11 cellular contexts compared by ENCODE assay signal in the genomic region with DNA sequence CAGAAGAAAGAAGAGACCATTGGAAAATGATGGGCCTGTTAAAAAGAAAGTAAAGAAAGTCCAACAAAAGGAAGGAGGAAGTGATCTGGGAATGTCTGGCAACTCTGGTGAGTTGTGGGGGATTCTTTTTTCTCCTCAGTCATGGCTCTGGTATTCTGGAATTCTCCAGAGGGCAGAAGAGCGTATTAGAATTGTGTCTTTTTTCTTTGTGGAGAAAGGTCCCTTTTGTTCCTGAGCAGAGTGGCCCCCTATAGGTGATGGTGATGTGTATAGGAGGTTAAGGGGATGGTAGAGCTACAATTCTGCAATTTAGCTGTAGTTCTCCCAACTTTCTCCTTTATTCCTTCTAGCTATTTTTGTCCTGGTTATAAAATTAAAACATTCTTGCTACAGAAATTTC. TPM values are rescaled to one million over a fixed set of nuclear protein-coding genes. Genes with fewer than 3 reads are reported as not detected.
DNase-seq lines count a peak whose midpoint lies in the region; ATAC-seq, FAIRE-seq and TF ChIP-seq lines count a peak whose summit lies in the region.
"Had no signal": no experiment of that assay in that cellular context is flagged by ENCODE, and none has a peak within 500 bp of the region (broad histone marks: within the 10 kb centered on the region; RNA-seq: fewer than 3 reads in every experiment).

No MANE protein-coding gene starts in this region.

- WGBS in A549 (ENCODE audit: missing lambda C conversion rate): 71% methylated on average over 1 of the region's 1 CpG
- 0% methylated on average over 1 of the region's 1 CpG for WGBS in body of pancreas, 2 donors

- H3K36me3 Mint-ChIP-seq in endothelial cell (ENCODE audit: low read depth, unreplicated experiment): peaks cover 22% of the 10 kb centered on the region

- TF ChIP-seq EP300 in A549 (IDR thresholded peaks at IDR 0.05): no peak

- peaks cover 23% of the 10 kb centered on the region for H3K4me1 Mint-ChIP-seq in endothelial cell (ENCODE audit: unreplicated experiment)

- DNase-seq in A549 (ENCODE audit: low read depth in 1 of 2, low spot score in 1 of 2): peak in 1 of 2 experiments; percentile 26
- DNase-seq in GM04503 (ENCODE audit: low read depth): peak; percentile 5
- DNase-seq in RKO (ENCODE audit: low spot score): peak; percentile 50
- no peak for DNase-seq in endothelial cell (ENCODE audit: low spot score)
- no peak for DNase-seq in body of pancreas
- DNase-seq: head of caudate nucleus, MG63, SHP77 treated with DMSO at 0.1 percent for 48 hours had no signal

- H3K27ac ChIP-seq in A549 (no peak overlapping the region), body of pancreas (no peak overlapping the region)

- intact Hi-C loops in body of pancreas (cut with DNase I): loop anchor here (10.0 kb wide), 1 partner anchor 172 kb away; a partner anchor contains a TSS

- CTCF ChIA-PET in A549 (lab: Yijun Ruan, JAX): interaction anchor here (0.7 to 2.4 kb wide), 2 partner anchors 15 to 176 kb away, joined by 3 to 11 read pairs; no protein-coding TSS in a partner anchor

- no peak for TF ChIP-seq RAD21 in A549 (conservative IDR thresholded peaks at IDR 0.05 in 1 of 2, IDR thresholded peaks at IDR 0.05 in 1 of 2)

- H3K36me3 ChIP-seq in body of pancreas (replicated peaks in 1 of 2; ENCODE audit: insufficient read depth in 1 of 2, low read depth in 2 of 2): peaks cover 0 to 11% of the 10 kb centered on the region in 2 donors

- no peak for FAIRE-seq in A549 (lab: Jason Lieb, UNC)

- POLR2A ChIA-PET in A549 (lab: Yijun Ruan, JAX): interaction anchor here (1.3 kb wide), 1 partner anchor 249 kb away, joined by 4 read pairs; a partner anchor contains a TSS

- H3K27me3 Mint-ChIP-seq in endothelial cell (ENCODE audit: unreplicated experiment): peaks cover 3% of the 10 kb centered on the region

- H3K9me3 ChIP-seq in A549 (no peaks in the 10 kb centered on the region), body of pancreas (no peaks in the 10 kb centered on the region)
- H3K9me3 ChIP-seq: MG63 had no signal

- H3K27ac Mint-ChIP-seq in endothelial cell (ENCODE audit: unreplicated experiment): peak overlapping the region; percentile 45

- TF ChIP-seq POLR2A in A549 (IDR thresholded peaks at IDR 0.05; ENCODE audit: low read length) (no peak), body of pancreas (IDR thresholded peaks at IDR 0.05) (no peak)

- H3K4me2 ChIP-seq in A549: peak overlapping the region; percentile 76; the same call in 2 of the 3 replicates

- H3K4me3 ChIP-seq in A549 (no peak overlapping the region), body of pancreas (no peak overlapping the region)

- H3K4me1 ChIP-seq in A549 (peaks cover 10% of the 10 kb centered on the region; the same call in 1 of the 3 replicates), body of pancreas (peaks cover 25% of the 10 kb centered on the region)

- H3K9me3 Mint-ChIP-seq in endothelial cell (ENCODE audit: unreplicated experiment): no peaks in the 10 kb centered on the region

- H3K4me3 Mint-ChIP-seq in endothelial cell (ENCODE audit: unreplicated experiment): peak overlapping the region; percentile 13

- no peaks in the 10 kb centered on the region for H3K27me3 ChIP-seq in body of pancreas
- H3K27me3 ChIP-seq: MG63 had no signal

- ATAC-seq in A549 (no peak), GM21381 (IDR thresholded peaks at IDR 0.05; ENCODE audit: unreplicated experiment) (no peak), GM19463 (IDR thresholded peaks at IDR 0.05; ENCODE audit: unreplicated experiment) (no peak), body of pancreas (no peak), HG02973 (IDR thresholded peaks at IDR 0.05; ENCODE audit: unreplicated experiment) (no peak)

- TF ChIP-seq CTCF in A549 (IDR thresholded peaks at IDR 0.05) (no peak), endothelial cell (IDR thresholded peaks at IDR 0.05; ENCODE audit: unreplicated experiment) (peak; percentile 26), body of pancreas (IDR thresholded peaks at IDR 0.05) (no peak)

TF ChIP-seq in A549, 52 proteins besides CTCF, POLR2A, EP300 and RAD21:
- TF ChIP-seq, protein P1, sequence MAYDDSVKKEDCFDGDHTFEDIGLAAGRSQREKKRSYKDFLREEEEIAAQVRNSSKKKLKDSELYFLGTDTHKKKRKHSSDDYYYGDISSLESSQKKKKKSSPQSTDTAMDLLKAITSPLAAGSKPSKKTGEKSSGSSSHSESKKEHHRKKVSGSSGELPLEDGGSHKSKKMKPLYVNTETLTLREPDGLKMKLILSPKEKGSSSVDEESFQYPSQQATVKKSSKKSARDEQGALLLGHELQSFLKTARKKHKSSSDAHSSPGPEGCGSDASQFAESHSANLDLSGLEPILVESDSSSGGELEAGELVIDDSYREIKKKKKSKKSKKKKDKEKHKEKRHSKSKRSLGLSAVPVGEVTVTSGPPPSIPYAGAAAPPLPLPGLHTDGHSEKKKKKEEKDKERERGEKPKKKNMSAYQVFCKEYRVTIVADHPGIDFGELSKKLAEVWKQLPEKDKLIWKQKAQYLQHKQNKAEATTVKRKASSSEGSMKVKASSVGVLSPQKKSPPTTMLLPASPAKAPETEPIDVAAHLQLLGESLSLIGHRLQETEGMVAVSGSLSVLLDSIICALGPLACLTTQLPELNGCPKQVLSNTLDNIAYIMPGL (CRISPR knock-in tag; IDR thresholded peaks at IDR 0.05; ENCODE audit: borderline replicate concordance): no peak
- no peak for TF ChIP-seq RCOR1 (IDR thresholded peaks at IDR 0.05; ENCODE audit: low read depth, low read length)
- no peak for TF ChIP-seq MYC (IDR thresholded peaks at IDR 0.05; ENCODE audit: borderline replicate concordance, low read length)
- TF ChIP-seq, protein P2, sequence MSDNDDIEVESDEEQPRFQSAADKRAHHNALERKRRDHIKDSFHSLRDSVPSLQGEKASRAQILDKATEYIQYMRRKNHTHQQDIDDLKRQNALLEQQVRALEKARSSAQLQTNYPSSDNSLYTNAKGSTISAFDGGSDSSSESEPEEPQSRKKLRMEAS (IDR thresholded peaks at IDR 0.05): no peak
- TF ChIP-seq, protein P3, sequence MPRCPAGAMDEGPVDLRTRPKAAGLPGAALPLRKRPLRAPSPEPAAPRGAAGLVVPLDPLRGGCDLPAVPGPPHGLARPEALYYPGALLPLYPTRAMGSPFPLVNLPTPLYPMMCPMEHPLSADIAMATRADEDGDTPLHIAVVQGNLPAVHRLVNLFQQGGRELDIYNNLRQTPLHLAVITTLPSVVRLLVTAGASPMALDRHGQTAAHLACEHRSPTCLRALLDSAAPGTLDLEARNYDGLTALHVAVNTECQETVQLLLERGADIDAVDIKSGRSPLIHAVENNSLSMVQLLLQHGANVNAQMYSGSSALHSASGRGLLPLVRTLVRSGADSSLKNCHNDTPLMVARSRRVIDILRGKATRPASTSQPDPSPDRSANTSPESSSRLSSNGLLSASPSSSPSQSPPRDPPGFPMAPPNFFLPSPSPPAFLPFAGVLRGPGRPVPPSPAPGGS (IDR thresholded peaks at IDR 0.05): no peak
- TF ChIP-seq FOSL2 (IDR thresholded peaks at IDR 0.05): no peak
- no peak for TF ChIP-seq FOSL2 (CRISPR knock-in tag; IDR thresholded peaks at IDR 0.05)
- no peak for TF ChIP-seq CBX2 (IDR thresholded peaks at IDR 0.05; ENCODE audit: borderline replicate concordance, low read depth)
- TF ChIP-seq, protein P4, sequence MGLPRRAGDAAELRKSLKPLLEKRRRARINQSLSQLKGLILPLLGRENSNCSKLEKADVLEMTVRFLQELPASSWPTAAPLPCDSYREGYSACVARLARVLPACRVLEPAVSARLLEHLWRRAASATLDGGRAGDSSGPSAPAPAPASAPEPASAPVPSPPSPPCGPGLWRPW (IDR thresholded peaks at IDR 0.05): no peak
- no peak for TF ChIP-seq CEBPB (IDR thresholded peaks at IDR 0.05)
- TF ChIP-seq NR3C1 (IDR thresholded peaks at IDR 0.05): no peak
- TF ChIP-seq ZFP36 (IDR thresholded peaks at IDR 0.05; ENCODE audit: borderline replicate concordance, partially characterized antibody): no peak
- TF ChIP-seq KDM1A (IDR thresholded peaks at IDR 0.05; ENCODE audit: low read depth): no peak
- no peak for TF ChIP-seq EHF (CRISPR knock-in tag; IDR thresholded peaks at IDR 0.05)
- no peak for TF ChIP-seq BHLHE40 (IDR thresholded peaks at IDR 0.05; ENCODE audit: low read depth, low read length)
- TF ChIP-seq ZC3H11A (IDR thresholded peaks at IDR 0.05): no peak
- TF ChIP-seq ESRRA (IDR thresholded peaks at IDR 0.05; ENCODE audit: borderline replicate concordance, low read length): no peak
- TF ChIP-seq KDM5A (IDR thresholded peaks at IDR 0.05): no peak
- no peak for TF ChIP-seq RFX5 (IDR thresholded peaks at IDR 0.05)

RNA-seq across cellular contexts. Expression of a gene that starts 1.6 kb away (rescaled TPM):
- polyA plus RNA-seq in A549 (2011; rRNA removed) (44.3 and 61.3 TPM in 2 replicates), A549 (2017; fragmentation: RNase III; extraction: RNeasy Plus Mini Kit Qiagen cat#74134 plus additional on column Dnase treatment) (87.0 to 99.4 TPM (median 91.1 TPM) in 3 replicates)
- 35.0 and 39.0 TPM in 2 replicates for polyA plus RNA-seq in A549 (2012; cell fraction: cytosol; rRNA removed)
- polyA plus RNA-seq in A549 (2012; cell fraction: nucleus; rRNA removed): 12.8 and 19.0 TPM in 2 replicates
- 25.1 and 40.2 TPM in 2 replicates for polyA minus RNA-seq in A549 (2011; rRNA and poly(A)+ RNA removed)
- total RNA-seq in endothelial cell (ENCODE audit: unreplicated experiment) (20.1 TPM), body of pancreas (1 to 10 TPM; 1.8 to 2.0 TPM)

RNA-seq across cellular contexts. Expression of a gene that starts 2.0 kb away (rescaled TPM):
- polyA plus RNA-seq in A549 (2011; rRNA removed) (11.0 and 13.1 TPM in 2 replicates), A549 (2017; fragmentation: RNase III; extraction: RNeasy Plus Mini Kit Qiagen cat#74134 plus additional on column Dnase treatment) (9.0 to 9.3 TPM (median 9.3 TPM) in 3 replicates)
- polyA plus RNA-seq in A549 (2012; cell fraction: cytosol; rRNA removed): 2.4 and 2.8 TPM in 2 replicates
- 1.0 and 1.6 TPM in 2 replicates for polyA plus RNA-seq in A549 (2012; cell fraction: nucleus; rRNA removed)
- 8.1 and 8.5 TPM in 2 replicates for polyA minus RNA-seq in A549 (2011; rRNA and poly(A)+ RNA removed)
- total RNA-seq in endothelial cell (ENCODE audit: unreplicated experiment) (13.0 TPM), body of pancreas (10 to 100 TPM in 1 of 2 donors, 1 to 10 TPM in 1; 9.2 to 10.9 TPM)

Comparison
In these comparisons a context has a peak if more than half of its experiments do, and no peak if none do; other contexts are left out.
1. DNase-seq: peak in GM04503 (single experiment) and RKO (single experiment); none in endothelial cell (single experiment) and body of pancreas (0 of 4).